20 cellular contexts compared by ENCODE assay signal in genomic region chr12:80232873-80233272, GRCh38.
DNase-seq lines count a peak whose midpoint lies in the region; ATAC-seq and TF ChIP-seq lines count a peak whose summit lies in the region.
"Had no signal": no experiment of that assay in that cellular context is flagged by ENCODE, and none has a peak within 500 bp of the region (broad histone marks: within the 10 kb centered on the region; RNA-seq: fewer than 3 reads in every experiment).

No MANE protein-coding gene starts in this region.

- no peaks in the 10 kb centered on the region for H3K9me3 ChIP-seq in neuron (ENCODE audit: low read length)
- H3K9me3 ChIP-seq: A549; BE2C; BLaER1 treated with 17β-estradiol and CSF1 and Interleukin-3, amounts not matched to agents 10 nM and 100 nM; HAP-1 had no signal

- H2AFZ ChIP-seq in neuron (ENCODE audit: low read depth, low read length) = peak overlapping the region; percentile 40

- H3K27me3 ChIP-seq in neuron (ENCODE audit: insufficient read depth, low read length) = no peaks in the 10 kb centered on the region
- H3K27me3 ChIP-seq: BLaER1 treated with 17β-estradiol and CSF1 and Interleukin-3, amounts not matched to agents 10 nM and 100 nM had no signal

- ATAC-seq in HG03460 (IDR thresholded peaks at IDR 0.05; ENCODE audit: unreplicated experiment) = no peak
- ATAC-seq: A549 had no signal

- in situ Hi-C loops in KBM-7 (cut with MboI; ENCODE audit: low pct_unique_long_range_greater_than_20kb, low sequenced_read_pairs) = no loop called here

- no peak overlapping the region for H3K4me3 ChIP-seq in choroid plexus epithelial cell (ENCODE audit: low read depth, low read length)
- no peak overlapping the region for H3K4me3 ChIP-seq in neuron (ENCODE audit: low read length)
- H3K4me3 ChIP-seq: A549; BLaER1 treated with 17β-estradiol and CSF1 and Interleukin-3, amounts not matched to agents 10 nM and 100 nM; HAP-1 had no signal

- DNase-seq in GF-D8 (lab: John Stamatoyannopoulos, UW) (peak; percentile 7), KBM-7 (peak; percentile 49), choroid plexus epithelial cell (ENCODE audit: low read depth) (peak; percentile 20), NCI-H2227 treated with DMSO at 0.1 percent for 48 hours (lab: John Stamatoyannopoulos, UW) (no peak), NCI-H146 (lab: John Stamatoyannopoulos, UW) (no peak)
- DNase-seq in activated CD4-positive, alpha-beta T cell treated with anti-CD3 and anti-CD28 coated beads for 1 hour = no peak
- DNase-seq: 8988T; ACHN; AML-193; BE2C; CD4-positive, alpha-beta T cell; CD8-positive, alpha-beta memory T cell; DMS 273 treated with DMSO at 0.1 percent for 48 hours; DMS79; GOT3 had no signal

- no peaks in the 10 kb centered on the region for H3K36me3 ChIP-seq in neuron (ENCODE audit: insufficient read depth, low read length)
- H3K36me3 ChIP-seq: BE2C; BLaER1 treated with 17β-estradiol and CSF1 and Interleukin-3, amounts not matched to agents 10 nM and 100 nM; HAP-1 had no signal

- no peak for TF ChIP-seq CTCF in choroid plexus epithelial cell (conservative IDR thresholded peaks at IDR 0.05; ENCODE audit: low read depth, low read length)

- H3K4me1 ChIP-seq in neuron (ENCODE audit: insufficient read depth, low read length) = peaks cover 29% of the 10 kb centered on the region
- H3K4me1 ChIP-seq: A549, BE2C had no signal

Comparison
In these comparisons a context has a peak if more than half of its experiments do, and no peak if none do; other contexts are left out.
1. DNase-seq: peak in GF-D8 (single experiment), KBM-7 (single experiment) and choroid plexus epithelial cell (single experiment); none in NCI-H2227 treated with DMSO at 0.1 percent for 48 hours (single experiment), activated CD4-positive, alpha-beta T cell treated with anti-CD3 and anti-CD28 coated beads for 1 hour (single experiment) and NCI-H146 (single experiment).